In genomic region chr16:47873434-47873833, GRCh38 we compare ENCODE assay signal across 1 cellular context.
TF ChIP-seq lines count a peak whose summit lies in the region.

No MANE protein-coding gene starts in this region.

TF ChIP-seq in H1, 55 proteins besides CTCF, POLR2A, EP300 and RAD21:
- TF ChIP-seq, protein P1, sequence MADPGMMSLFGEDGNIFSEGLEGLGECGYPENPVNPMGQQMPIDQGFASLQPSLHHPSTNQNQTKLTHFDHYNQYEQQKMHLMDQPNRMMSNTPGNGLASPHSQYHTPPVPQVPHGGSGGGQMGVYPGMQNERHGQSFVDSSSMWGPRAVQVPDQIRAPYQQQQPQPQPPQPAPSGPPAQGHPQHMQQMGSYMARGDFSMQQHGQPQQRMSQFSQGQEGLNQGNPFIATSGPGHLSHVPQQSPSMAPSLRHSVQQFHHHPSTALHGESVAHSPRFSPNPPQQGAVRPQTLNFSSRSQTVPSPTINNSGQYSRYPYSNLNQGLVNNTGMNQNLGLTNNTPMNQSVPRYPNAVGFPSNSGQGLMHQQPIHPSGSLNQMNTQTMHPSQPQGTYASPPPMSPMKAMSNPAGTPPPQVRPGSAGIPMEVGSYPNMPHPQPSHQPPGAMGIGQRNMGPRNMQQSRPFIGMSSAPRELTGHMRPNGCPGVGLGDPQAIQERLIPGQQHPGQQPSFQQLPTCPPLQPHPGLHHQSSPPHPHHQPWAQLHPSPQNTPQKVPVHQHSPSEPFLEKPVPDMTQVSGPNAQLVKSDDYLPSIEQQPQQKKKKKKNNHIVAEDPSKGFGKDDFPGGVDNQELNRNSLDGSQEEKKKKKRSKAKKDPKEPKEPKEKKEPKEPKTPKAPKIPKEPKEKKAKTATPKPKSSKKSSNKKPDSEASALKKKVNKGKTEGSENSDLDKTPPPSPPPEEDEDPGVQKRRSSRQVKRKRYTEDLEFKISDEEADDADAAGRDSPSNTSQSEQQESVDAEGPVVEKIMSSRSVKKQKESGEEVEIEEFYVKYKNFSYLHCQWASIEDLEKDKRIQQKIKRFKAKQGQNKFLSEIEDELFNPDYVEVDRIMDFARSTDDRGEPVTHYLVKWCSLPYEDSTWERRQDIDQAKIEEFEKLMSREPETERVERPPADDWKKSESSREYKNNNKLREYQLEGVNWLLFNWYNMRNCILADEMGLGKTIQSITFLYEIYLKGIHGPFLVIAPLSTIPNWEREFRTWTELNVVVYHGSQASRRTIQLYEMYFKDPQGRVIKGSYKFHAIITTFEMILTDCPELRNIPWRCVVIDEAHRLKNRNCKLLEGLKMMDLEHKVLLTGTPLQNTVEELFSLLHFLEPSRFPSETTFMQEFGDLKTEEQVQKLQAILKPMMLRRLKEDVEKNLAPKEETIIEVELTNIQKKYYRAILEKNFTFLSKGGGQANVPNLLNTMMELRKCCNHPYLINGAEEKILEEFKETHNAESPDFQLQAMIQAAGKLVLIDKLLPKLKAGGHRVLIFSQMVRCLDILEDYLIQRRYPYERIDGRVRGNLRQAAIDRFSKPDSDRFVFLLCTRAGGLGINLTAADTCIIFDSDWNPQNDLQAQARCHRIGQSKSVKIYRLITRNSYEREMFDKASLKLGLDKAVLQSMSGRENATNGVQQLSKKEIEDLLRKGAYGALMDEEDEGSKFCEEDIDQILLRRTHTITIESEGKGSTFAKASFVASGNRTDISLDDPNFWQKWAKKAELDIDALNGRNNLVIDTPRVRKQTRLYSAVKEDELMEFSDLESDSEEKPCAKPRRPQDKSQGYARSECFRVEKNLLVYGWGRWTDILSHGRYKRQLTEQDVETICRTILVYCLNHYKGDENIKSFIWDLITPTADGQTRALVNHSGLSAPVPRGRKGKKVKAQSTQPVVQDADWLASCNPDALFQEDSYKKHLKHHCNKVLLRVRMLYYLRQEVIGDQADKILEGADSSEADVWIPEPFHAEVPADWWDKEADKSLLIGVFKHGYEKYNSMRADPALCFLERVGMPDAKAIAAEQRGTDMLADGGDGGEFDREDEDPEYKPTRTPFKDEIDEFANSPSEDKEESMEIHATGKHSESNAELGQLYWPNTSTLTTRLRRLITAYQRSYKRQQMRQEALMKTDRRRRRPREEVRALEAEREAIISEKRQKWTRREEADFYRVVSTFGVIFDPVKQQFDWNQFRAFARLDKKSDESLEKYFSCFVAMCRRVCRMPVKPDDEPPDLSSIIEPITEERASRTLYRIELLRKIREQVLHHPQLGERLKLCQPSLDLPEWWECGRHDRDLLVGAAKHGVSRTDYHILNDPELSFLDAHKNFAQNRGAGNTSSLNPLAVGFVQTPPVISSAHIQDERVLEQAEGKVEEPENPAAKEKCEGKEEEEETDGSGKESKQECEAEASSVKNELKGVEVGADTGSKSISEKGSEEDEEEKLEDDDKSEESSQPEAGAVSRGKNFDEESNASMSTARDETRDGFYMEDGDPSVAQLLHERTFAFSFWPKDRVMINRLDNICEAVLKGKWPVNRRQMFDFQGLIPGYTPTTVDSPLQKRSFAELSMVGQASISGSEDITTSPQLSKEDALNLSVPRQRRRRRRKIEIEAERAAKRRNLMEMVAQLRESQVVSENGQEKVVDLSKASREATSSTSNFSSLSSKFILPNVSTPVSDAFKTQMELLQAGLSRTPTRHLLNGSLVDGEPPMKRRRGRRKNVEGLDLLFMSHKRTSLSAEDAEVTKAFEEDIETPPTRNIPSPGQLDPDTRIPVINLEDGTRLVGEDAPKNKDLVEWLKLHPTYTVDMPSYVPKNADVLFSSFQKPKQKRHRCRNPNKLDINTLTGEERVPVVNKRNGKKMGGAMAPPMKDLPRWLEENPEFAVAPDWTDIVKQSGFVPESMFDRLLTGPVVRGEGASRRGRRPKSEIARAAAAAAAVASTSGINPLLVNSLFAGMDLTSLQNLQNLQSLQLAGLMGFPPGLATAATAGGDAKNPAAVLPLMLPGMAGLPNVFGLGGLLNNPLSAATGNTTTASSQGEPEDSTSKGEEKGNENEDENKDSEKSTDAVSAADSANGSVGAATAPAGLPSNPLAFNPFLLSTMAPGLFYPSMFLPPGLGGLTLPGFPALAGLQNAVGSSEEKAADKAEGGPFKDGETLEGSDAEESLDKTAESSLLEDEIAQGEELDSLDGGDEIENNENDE (IDR thresholded peaks at IDR 0.05; ENCODE audit: insufficient replicate concordance, low read length): no peak
- TF ChIP-seq EGR1 (IDR thresholded peaks at IDR 0.05; ENCODE audit: borderline replicate concordance, low read depth, low read length) (no peak), PHF8 (conservative IDR thresholded peaks at IDR 0.05; ENCODE audit: low read depth, low read length) (no peak), CHD2 (IDR thresholded peaks at IDR 0.05; ENCODE audit: low read length) (no peak), CREB1 (IDR thresholded peaks at IDR 0.05) (no peak), CBX5 (IDR thresholded peaks at IDR 0.05; ENCODE audit: low read depth, low read length) (no peak), BACH1 (IDR thresholded peaks at IDR 0.05; ENCODE audit: low read length) (no peak), YY1 (IDR thresholded peaks at IDR 0.05; ENCODE audit: low read depth, low read length) (no peak), HDAC2 (IDR thresholded peaks at IDR 0.05; ENCODE audit: borderline replicate concordance in 1 of 2, low read depth in 2 of 2, low read length in 2 of 2) (no peak), SUZ12 (IDR thresholded peaks at IDR 0.05; ENCODE audit: low read length) (no peak), TEAD4 (IDR thresholded peaks at IDR 0.05; ENCODE audit: low read depth, low read length) (no peak)
